8 cellular contexts compared by ENCODE assay signal in the genomic region with DNA sequence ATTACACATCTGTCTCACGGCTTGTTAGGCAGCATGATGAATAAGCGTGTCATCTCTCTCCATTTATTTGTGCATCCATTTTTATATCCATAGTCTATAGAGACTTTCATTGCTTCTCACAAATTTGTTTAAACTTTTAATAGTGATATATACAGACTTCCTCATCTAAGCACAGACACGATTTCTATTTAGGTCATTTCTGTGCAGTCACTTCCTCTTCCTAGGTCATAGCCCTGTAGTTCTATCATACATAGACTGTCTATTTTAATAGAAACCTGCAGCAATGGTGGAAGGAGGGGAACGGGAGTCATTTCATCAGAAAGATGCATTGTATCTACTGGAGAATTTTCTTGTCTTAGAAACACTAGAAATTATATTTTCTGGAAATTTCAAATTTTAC.
DNase-seq lines count a peak whose midpoint lies in the region; ATAC-seq and TF ChIP-seq lines count a peak whose summit lies in the region.

No MANE protein-coding gene starts in this region.

- peak overlapping the region; percentile 97 for H3K4me2 ChIP-seq in SU-DHL-6 (ENCODE audit: low read depth, low read length, poor library complexity, severe bottlenecking)

- ATAC-seq in GM19397 (IDR thresholded peaks at IDR 0.05; ENCODE audit: unreplicated experiment) (peak; percentile 49), HG03469 (IDR thresholded peaks at IDR 0.05; ENCODE audit: unreplicated experiment) (peak; percentile 51), GM21529 (IDR thresholded peaks at IDR 0.05; ENCODE audit: unreplicated experiment) (no peak)

- 0 out of 2 replicates have a peak, but pooled peaks cover 8% of the 10 kb centered on the region for H3K36me3 ChIP-seq in SU-DHL-6 (ENCODE audit: low read length)

- no peak overlapping the region for H2AFZ ChIP-seq in SU-DHL-6 (ENCODE audit: low read depth, low read length, severe bottlenecking)

- peaks cover 22% of the 10 kb centered on the region for H3K79me2 ChIP-seq in SU-DHL-6 (ENCODE audit: insufficient read depth, low read length)

- peak overlapping the region; percentile 72 for H3K9ac ChIP-seq in SU-DHL-6 (ENCODE audit: low read length)

- peak overlapping the region; percentile 100 for H3K27ac ChIP-seq in SU-DHL-6 (ENCODE audit: low read depth, low read length)

- H3K4me3 ChIP-seq in SU-DHL-6 (ENCODE audit: insufficient read depth, low read length, poor library complexity, severe bottlenecking), result peak overlapping the region; percentile 45

- no peaks in the 10 kb centered on the region for H3K9me3 ChIP-seq in SU-DHL-6 (ENCODE audit: insufficient read depth, low read length)

- DNase-seq in CD1c-positive myeloid dendritic cell (ENCODE audit: extremely low spot score) (peak; percentile 54), NCI-H187 (lab: John Stamatoyannopoulos, UW) (no peak)
- no peak for DNase-seq in activated CD4-positive, CD25-positive, alpha-beta regulatory T cell treated with anti-CD3 and anti-CD28 coated beads, Interleukin-2, amount 50 U/mL, for 72 hours
- DNase-seq in activated T-cell treated with anti-CD3 and anti-CD28 coated beads, Interleukin-2, amount 50 U/mL, for 1 hour, result no peak

- peaks cover 85% of the 10 kb centered on the region for H3F3A ChIP-seq in SU-DHL-6 (ENCODE audit: insufficient read depth)

- H4K20me1 ChIP-seq in SU-DHL-6 (ENCODE audit: low read depth, low read length), result no peaks in the 10 kb centered on the region

- no peak for TF ChIP-seq CTCF in SU-DHL-6 (IDR thresholded peaks at IDR 0.05; ENCODE audit: insufficient read depth, low read length, poor library complexity, severe bottlenecking)

- no peaks in the 10 kb centered on the region for H3K9me2 ChIP-seq in SU-DHL-6 (replicated peaks; ENCODE audit: insufficient read depth, low read length)

- H3K27me3 ChIP-seq in SU-DHL-6 (ENCODE audit: low read length), result no peaks in the 10 kb centered on the region
